1 cellular context compared by ENCODE assay signal in genomic region chr5:24644757-24645156, GRCh38.
TF ChIP-seq lines count a peak whose summit lies in the region.

Gene CDH10 (minus strand): TSS chr5:24644978. CDS start chr5:24593490, 51,488 bp downstream.

TF ChIP-seq in H1, 55 proteins besides CTCF, POLR2A, EP300 and RAD21:
- TF ChIP-seq TAF1 (IDR thresholded peaks at IDR 0.05; ENCODE audit: low read depth, low read length) (0 out of 2 replicates have a peak, but pooled peaks have one; percentile 35), NANOG (IDR thresholded peaks at IDR 0.05; ENCODE audit: insufficient read depth, low read depth, low read length, poor library complexity, severe bottlenecking) (peak; percentile 79), HDAC2 (IDR thresholded peaks at IDR 0.05; ENCODE audit: borderline replicate concordance in 1 of 2, low read depth in 2 of 2, low read length in 2 of 2) (0 out of 4 replicates have a peak, but pooled peaks of 1 of the 2 experiments have one; percentile 57), CREB1 (IDR thresholded peaks at IDR 0.05) (0 out of 2 replicates have a peak, but pooled peaks have one; percentile 22), EGR1 (IDR thresholded peaks at IDR 0.05; ENCODE audit: borderline replicate concordance, low read depth, low read length) (peak; percentile 62; the same call in 1 of the 2 replicates), TCF12 (IDR thresholded peaks at IDR 0.05; ENCODE audit: low read depth, low read length) (peak; percentile 87), POLR2AphosphoS5 (IDR thresholded peaks at IDR 0.05; ENCODE audit: low read depth, low read length) (peak; percentile 96), SP4 (IDR thresholded peaks at IDR 0.05; ENCODE audit: low read length) (0 out of 2 replicates have a peak, but pooled peaks have one; percentile 46), MAFK (IDR thresholded peaks at IDR 0.05; ENCODE audit: low read depth, low read length) (no peak), SP1 (IDR thresholded peaks at IDR 0.05; ENCODE audit: low read depth, low read length) (peak; percentile 78; the same call in 1 of the 2 replicates), CHD7 (IDR thresholded peaks at IDR 0.05; ENCODE audit: insufficient replicate concordance, low read length) (peak; percentile 87), GABPA (IDR thresholded peaks at IDR 0.05; ENCODE audit: borderline replicate concordance, insufficient read depth, low read length) (no peak), CHD2 (IDR thresholded peaks at IDR 0.05; ENCODE audit: low read length) (peak; percentile 53), TEAD4 (IDR thresholded peaks at IDR 0.05; ENCODE audit: low read depth, low read length) (peak; percentile 39; the same call in 1 of the 2 replicates), ZNF274 (IDR thresholded peaks at IDR 0.05; ENCODE audit: borderline replicate concordance, extremely low read depth, low read length) (no peak), SIX5 (IDR thresholded peaks at IDR 0.05; ENCODE audit: low read depth, low read length) (no peak)
- TF ChIP-seq, protein P1, sequence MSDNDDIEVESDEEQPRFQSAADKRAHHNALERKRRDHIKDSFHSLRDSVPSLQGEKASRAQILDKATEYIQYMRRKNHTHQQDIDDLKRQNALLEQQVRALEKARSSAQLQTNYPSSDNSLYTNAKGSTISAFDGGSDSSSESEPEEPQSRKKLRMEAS (IDR thresholded peaks at IDR 0.05), result 0 out of 2 replicates have a peak, but pooled peaks have one; percentile 19
- TF ChIP-seq, protein P2, sequence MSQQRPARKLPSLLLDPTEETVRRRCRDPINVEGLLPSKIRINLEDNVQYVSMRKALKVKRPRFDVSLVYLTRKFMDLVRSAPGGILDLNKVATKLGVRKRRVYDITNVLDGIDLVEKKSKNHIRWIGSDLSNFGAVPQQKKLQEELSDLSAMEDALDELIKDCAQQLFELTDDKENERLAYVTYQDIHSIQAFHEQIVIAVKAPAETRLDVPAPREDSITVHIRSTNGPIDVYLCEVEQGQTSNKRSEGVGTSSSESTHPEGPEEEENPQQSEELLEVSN (IDR thresholded peaks at IDR 0.05), result no peak
TF ChIP-seq in H1: peak in this region for 13.
